ENCODE assay signal across 21 cellular contexts in the genomic region with DNA sequence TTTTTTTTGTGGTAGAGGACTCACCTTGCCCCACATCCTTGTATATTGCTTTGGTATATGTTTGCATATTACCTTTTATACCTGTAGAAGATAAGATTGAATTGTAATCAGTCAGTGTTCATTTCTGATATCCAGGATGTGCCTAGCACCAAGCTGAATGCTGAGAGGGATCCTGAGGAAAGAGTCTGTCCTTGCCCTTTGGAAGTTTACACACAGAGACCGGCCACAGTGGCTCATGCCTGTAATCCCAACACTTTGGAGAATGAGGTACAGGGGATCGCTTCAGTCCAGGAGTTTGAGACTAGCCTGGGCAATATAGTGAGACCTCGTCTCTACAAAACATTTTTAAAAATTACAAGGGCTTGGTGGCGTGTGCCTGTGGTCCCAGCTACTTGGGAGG. TPM values are rescaled to one million over a fixed set of nuclear protein-coding genes. Genes with fewer than 3 reads are reported as not detected.
"Had no signal": no experiment of that assay in that cellular context is flagged by ENCODE, and none has a peak within 500 bp of the region (broad histone marks: within the 10 kb centered on the region; RNA-seq: fewer than 3 reads in every experiment).

No MANE protein-coding gene starts in this region.

- H3K4me1 ChIP-seq: uterus had no signal

- DNase-seq: activated CD4-positive, alpha-beta T cell treated with anti-CD3 and anti-CD28 coated beads, Interleukin-2, amount 10 ng/mL, durations not matched to agents 24 days and 14 days; activated CD8-positive, alpha-beta memory T cell treated with anti-CD3 and anti-CD28 coated beads, Interleukin-2, amount 10 ng/mL, durations not matched to agents 7 days and 5 days; activated CD8-positive, alpha-beta T cell treated with anti-CD3 and anti-CD28 coated beads for 36 hours; activated gamma-delta T cell treated with Interleukin-2 at 50 U/mL for 16 hours; brain microvascular endothelial cell; caudate nucleus; effector memory CD4-positive, alpha-beta T cell; head of caudate nucleus; stimulated activated CD4-positive, alpha-beta T cell treated with anti-CD3 and anti-CD28 coated beads, Interleukin-12 subunit alpha, Interleukin-12 subunit beta, amount 100 ng/mL, for 4 hours; stimulated activated CD4-positive, alpha-beta T cell treated with anti-CD3 and anti-CD28 coated beads, Interleukin-4, amount 100 ng/mL, for 4 hours; uterus had no signal

- H3K4me1 Mint-ChIP-seq: memory B cell had no signal

- H3K27me3 ChIP-seq: ascending aorta, brain microvascular endothelial cell, esophagus muscularis mucosa, gastroesophageal sphincter, right atrium auricular region, tibial nerve, uterus had no signal

- H3K27me3 Mint-ChIP-seq: activated CD8-positive, alpha-beta T cell treated with anti-CD3 and anti-CD28 coated beads for 36 hours; activated naive CD4-positive, alpha-beta T cell treated with anti-CD3 and anti-CD28 coated beads, Interleukin-2, amount 50 U/mL, for 24 hours; memory B cell; stimulated activated naive CD8-positive, alpha-beta T cell treated with anti-CD3 and anti-CD28 coated beads, Interleukin-15, Interleukin-2, amounts not matched to agents 100 ng/mL and 50 ng/mL, for 24 hours had no signal

- H3K27ac Mint-ChIP-seq: activated CD4-positive, alpha-beta T cell treated with anti-CD3 and anti-CD28 coated beads, Interleukin-2, amount 10 ng/mL, durations not matched to agents 24 days and 14 days; activated CD8-positive, alpha-beta memory T cell treated with anti-CD3 and anti-CD28 coated beads, Interleukin-2, amount 10 ng/mL, durations not matched to agents 7 days and 5 days; activated CD8-positive, alpha-beta T cell treated with anti-CD3 and anti-CD28 coated beads for 36 hours; activated naive CD4-positive, alpha-beta T cell treated with anti-CD3 and anti-CD28 coated beads, Interleukin-2, amount 50 U/mL, for 24 hours; memory B cell; stimulated activated naive CD8-positive, alpha-beta T cell treated with anti-CD3 and anti-CD28 coated beads, Interleukin-15, Interleukin-2, amounts not matched to agents 100 ng/mL and 50 ng/mL, for 24 hours; T-helper 1 cell treated with Interleukin-12 subunit alpha and Interleukin-12 subunit beta and Interleukin-4 antibody, amounts not matched to agents 30 μg/mL and 1 μg/mL, for 36 hours had no signal

- H3K9me3 ChIP-seq: ascending aorta, esophagus muscularis mucosa, gastroesophageal sphincter, psoas muscle, right atrium auricular region, tibial nerve, uterus had no signal

- H3K36me3 Mint-ChIP-seq: memory B cell had no signal

- H3K9me3 Mint-ChIP-seq: activated CD4-positive, alpha-beta T cell treated with anti-CD3 and anti-CD28 coated beads, Interleukin-2, amount 10 ng/mL, durations not matched to agents 24 days and 14 days; activated CD8-positive, alpha-beta T cell treated with anti-CD3 and anti-CD28 coated beads for 36 hours; activated naive CD4-positive, alpha-beta T cell treated with anti-CD3 and anti-CD28 coated beads, Interleukin-2, amount 50 U/mL, for 24 hours; memory B cell; stimulated activated naive CD8-positive, alpha-beta T cell treated with anti-CD3 and anti-CD28 coated beads, Interleukin-15, Interleukin-2, amounts not matched to agents 100 ng/mL and 50 ng/mL, for 24 hours; T-helper 1 cell treated with Interleukin-12 subunit alpha and Interleukin-12 subunit beta and Interleukin-4 antibody, amounts not matched to agents 30 μg/mL and 1 μg/mL, for 36 hours had no signal

- H3K4me3 Mint-ChIP-seq: activated CD4-positive, alpha-beta T cell treated with anti-CD3 and anti-CD28 coated beads, Interleukin-2, amount 10 ng/mL, durations not matched to agents 24 days and 14 days; activated CD8-positive, alpha-beta memory T cell treated with anti-CD3 and anti-CD28 coated beads, Interleukin-2, amount 10 ng/mL, durations not matched to agents 7 days and 5 days; activated CD8-positive, alpha-beta T cell treated with anti-CD3 and anti-CD28 coated beads for 36 hours; activated naive CD4-positive, alpha-beta T cell treated with anti-CD3 and anti-CD28 coated beads, Interleukin-2, amount 50 U/mL, for 24 hours; memory B cell; stimulated activated naive CD8-positive, alpha-beta T cell treated with anti-CD3 and anti-CD28 coated beads, Interleukin-15, Interleukin-2, amounts not matched to agents 100 ng/mL and 50 ng/mL, for 24 hours; T-helper 1 cell treated with Interleukin-12 subunit alpha and Interleukin-12 subunit beta and Interleukin-4 antibody, amounts not matched to agents 30 μg/mL and 1 μg/mL, for 36 hours had no signal

- H3K36me3 ChIP-seq: brain microvascular endothelial cell, uterus had no signal

- H3K27ac ChIP-seq: ascending aorta, brain microvascular endothelial cell, right atrium auricular region, uterus had no signal

- ATAC-seq: activated CD8-positive, alpha-beta memory T cell treated with anti-CD3 and anti-CD28 coated beads, Interleukin-2, amount 10 ng/mL, durations not matched to agents 7 days and 5 days; activated CD8-positive, alpha-beta T cell treated with anti-CD3 and anti-CD28 coated beads for 36 hours had no signal

- H3K4me3 ChIP-seq: ascending aorta, esophagus muscularis mucosa, gastroesophageal sphincter, right atrium auricular region, tibial nerve, uterus had no signal

RNA-seq across cellular contexts. Expression of a gene that starts 52.6 kb away (rescaled TPM):
- total RNA-seq: activated CD4-positive, alpha-beta T cell treated with anti-CD3 and anti-CD28 coated beads, Interleukin-2, amount 10 ng/mL, durations not matched to agents 24 days and 14 days; activated CD8-positive, alpha-beta memory T cell treated with anti-CD3 and anti-CD28 coated beads, Interleukin-2, amount 10 ng/mL, durations not matched to agents 7 days and 5 days; activated CD8-positive, alpha-beta T cell treated with anti-CD3 and anti-CD28 coated beads for 36 hours had no signal
